ENCODE assay signal across 5 cellular contexts in the genomic region with DNA sequence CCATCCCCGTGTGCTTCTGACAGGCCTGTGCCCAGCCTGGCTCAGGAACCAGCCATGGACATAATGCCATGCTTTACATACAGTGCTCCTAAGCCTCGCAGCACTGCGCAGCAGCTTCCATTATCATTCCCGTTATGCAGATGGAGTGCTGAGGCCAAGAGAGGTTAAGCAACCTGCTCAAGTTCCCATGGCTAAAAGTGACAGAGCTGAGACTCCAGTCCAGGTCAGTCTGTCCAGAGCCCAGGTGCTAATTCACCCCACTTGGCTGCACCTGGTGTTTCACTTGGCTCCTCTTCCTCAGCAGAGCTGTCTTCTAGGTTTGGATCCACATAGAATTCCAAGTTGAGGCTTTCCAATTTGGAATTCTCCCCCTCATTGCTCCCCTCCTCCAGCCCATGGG. TPM values are rescaled to one million over a fixed set of nuclear protein-coding genes. Genes with fewer than 3 reads are reported as not detected.
"Had no signal": no experiment of that assay in that cellular context is flagged by ENCODE, and none has a peak within 500 bp of the region (broad histone marks: within the 10 kb centered on the region; RNA-seq: fewer than 3 reads in every experiment).

No MANE protein-coding gene starts in this region.

RNA-seq across cellular contexts. Expression of gene GOLGA8K, which starts 41.4 kb away (rescaled TPM):
- total RNA-seq: OCI-LY7, PC-9, Peyer's patch, Right ventricle myocardium inferior, SJSA1 had no signal
